In genomic region chr2:240142859-240143258, GRCh38 we compare ENCODE assay signal across 30 cellular contexts. TPM values are rescaled to one million over a fixed set of nuclear protein-coding genes. Genes with fewer than 3 reads are reported as not detected.
"Had no signal": no experiment of that assay in that cellular context is flagged by ENCODE, and none has a peak within 500 bp of the region (broad histone marks: within the 10 kb centered on the region; RNA-seq: fewer than 3 reads in every experiment).

No MANE protein-coding gene starts in this region.

- H3K4me1 ChIP-seq: breast epithelium, foreskin keratinocyte, left lung had no signal

- H3K36me3 ChIP-seq: breast epithelium, esophagus muscularis mucosa, heart left ventricle, left lung, thoracic aorta, uterus, WERI-Rb-1 had no signal

- H3K27me3 ChIP-seq: breast epithelium, foreskin keratinocyte, uterus had no signal

- ATAC-seq: activated naive CD8-positive, alpha-beta T cell treated with anti-CD3 and anti-CD28 coated beads, Interleukin-2, amount 50 U/mL, for 24 hours had no signal

- H3K27ac ChIP-seq: breast epithelium, esophagus muscularis mucosa, foreskin keratinocyte, heart left ventricle, left lung, thoracic aorta, uterus, WERI-Rb-1 had no signal

- H3K9me3 ChIP-seq: breast epithelium, esophagus muscularis mucosa, heart left ventricle, left lung, thoracic aorta, uterus had no signal

- DNase-seq: activated CD4-positive, alpha-beta T cell treated with anti-CD3 and anti-CD28 coated beads for 48 hours; activated CD4-positive, alpha-beta T cell treated with anti-CD3 and anti-CD28 coated beads, Interleukin-2, amount 50 U/mL, for 48 hours; activated CD8-positive, alpha-beta memory T cell treated with anti-CD3 and anti-CD28 coated beads for 24 hours; activated effector memory CD4-positive, alpha-beta T cell treated with Interleukin-2 at 50 U/mL for 16 hours; activated naive CD4-positive, alpha-beta T cell treated with Interleukin-2 at 50 U/mL for 16 hours; activated naive CD8-positive, alpha-beta T cell treated with anti-CD3 and anti-CD28 coated beads, Interleukin-2, amount 50 U/mL, for 24 hours; amygdala; central memory CD4-positive, alpha-beta T cell; dermis blood vessel endothelial cell; effector CD4-positive, alpha-beta T cell; foreskin keratinocyte; kidney glomerular epithelial cell; mammary epithelial cell; naive B cell; occipital lobe; stimulated activated CD4-positive, alpha-beta T cell treated with anti-CD3 and anti-CD28 coated beads, Interleukin-12 subunit alpha, Interleukin-12 subunit beta, amount 100 ng/mL, for 4 hours; stimulated activated CD4-positive, alpha-beta T cell treated with anti-CD3 and anti-CD28 coated beads, Interleukin-4, amount 100 ng/mL, for 1 hour; SW 1271; T-helper 17 cell; T1000; uterus; WERI-Rb-1 had no signal

- H3K4me3 ChIP-seq: esophagus muscularis mucosa, heart left ventricle, left lung, thoracic aorta, uterus had no signal

RNA-seq across cellular contexts. Expression of gene OTOS, which starts 2.4 kb away (rescaled TPM):
- total RNA-seq: breast epithelium, dermis blood vessel endothelial cell, esophagus muscularis mucosa, foreskin keratinocyte, left lung, mammary epithelial cell, neural crest cell, skeletal muscle tissue, subcutaneous adipose tissue, T-helper 17 cell, thoracic aorta, uterus had no signal
- polyA plus RNA-seq: foreskin keratinocyte, heart left ventricle, mammary epithelial cell had no signal
